ENCODE assay signal across 27 cellular contexts in the genomic region with DNA sequence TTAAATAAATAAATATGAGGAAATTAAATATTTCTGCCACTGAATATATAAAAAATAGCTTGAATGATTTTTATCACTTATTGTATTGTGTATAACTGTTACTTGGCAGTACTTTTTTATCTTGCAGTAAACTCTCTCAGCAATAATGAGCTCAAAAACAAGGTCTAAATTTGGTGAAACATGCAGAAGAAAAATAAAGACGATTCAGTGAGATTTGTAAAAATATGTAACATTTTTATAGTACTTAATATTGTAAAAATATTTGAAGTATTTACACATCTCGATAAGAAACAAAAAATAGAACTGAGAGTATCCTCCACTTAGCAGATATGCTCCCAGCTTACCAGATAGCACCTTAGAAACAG.
DNase-seq lines count a peak whose midpoint lies in the region; ATAC-seq, FAIRE-seq and TF ChIP-seq lines count a peak whose summit lies in the region.
"Had no signal": no experiment of that assay in that cellular context is flagged by ENCODE, and none has a peak within 500 bp of the region (broad histone marks: within the 10 kb centered on the region; RNA-seq: fewer than 3 reads in every experiment).

No MANE protein-coding gene starts in this region.

- no peak overlapping the region for H3K4me3 ChIP-seq in OCI-LY7 (ENCODE audit: low read depth, low read length, poor library complexity, severe bottlenecking)
- no peak overlapping the region for H3K4me3 ChIP-seq in gastrocnemius medialis
- H3K4me3 ChIP-seq in A673 (ENCODE audit: low read depth, low read length, poor library complexity, severe bottlenecking): no peak overlapping the region
- no peak overlapping the region for H3K4me3 ChIP-seq in BE2C (ENCODE audit: low read depth, low read length)
- H3K4me3 ChIP-seq: coronary artery, HAP-1, Peyer's patch, tibial artery had no signal

- intact Hi-C loops in Calu3 (cut with micrococcal nuclease; ENCODE audit: unreplicated experiment): loop anchor here (2.0 kb wide), 1 partner anchor 181 kb away; no protein-coding TSS in a partner anchor
- intact Hi-C loops in OCI-LY7 (cut with micrococcal nuclease; ENCODE audit: unreplicated experiment): loop anchor here (10.0 kb wide), 1 partner anchor 175 kb away; no protein-coding TSS in a partner anchor
- intact Hi-C loops in gastrocnemius medialis (cut with DNase I; ENCODE audit: low total_unique reads): loop anchor here (2.0 to 10.0 kb wide), 4 partner anchors 125 to 395 kb away; partner anchors contain the start of genes CDADC1, FNDC3A and PHF11
- intact Hi-C loops in A673 (cut with micrococcal nuclease; ENCODE audit: unreplicated experiment): loop anchor here (5.0 kb wide), 1 partner anchor 183 kb away; no protein-coding TSS in a partner anchor

- POLR2A ChIA-PET in OCI-LY7 (lab: Charles Lee) (interaction anchor here (0.6 to 1.5 kb wide), 6 partner anchors 10 to 729 kb away, joined by 3 to 5 read pairs (median 4); no protein-coding TSS in a partner anchor), A673 (lab: Charles Lee; ENCODE audit: low non-redundant PET) (interaction anchor here (0.6 kb wide), 1 partner anchor 408 kb away, joined by 3 read pairs; no protein-coding TSS in a partner anchor)

- H3K79me2 ChIP-seq in OCI-LY7 (ENCODE audit: insufficient read depth, low read depth, low read length): no peaks in the 10 kb centered on the region

- H3K36me3 Mint-ChIP-seq in Calu3 (ENCODE audit: insufficient read depth, unreplicated experiment): no peaks in the 10 kb centered on the region
- H3K36me3 Mint-ChIP-seq: brain had no signal

- no peak for ATAC-seq in gastrocnemius medialis
- ATAC-seq: activated CD8-positive, alpha-beta T cell treated with anti-CD3 and anti-CD28 coated beads, Interleukin-2, amount 10 ng/mL, durations not matched to agents 7 days and 5 days; activated naive CD8-positive, alpha-beta T cell treated with anti-CD3 and anti-CD28 coated beads, Interleukin-2, amount 50 U/mL, for 24 hours had no signal

- no peak overlapping the region for H3K4me2 ChIP-seq in OCI-LY7 (ENCODE audit: low read length)

- no peaks in the 10 kb centered on the region for H3K36me3 ChIP-seq in OCI-LY7 (ENCODE audit: insufficient read depth, low read length)
- H3K36me3 ChIP-seq in gastrocnemius medialis: no peaks in the 10 kb centered on the region
- H3K36me3 ChIP-seq in A673 (ENCODE audit: insufficient read depth, low read length, poor library complexity, severe bottlenecking): no peaks in the 10 kb centered on the region
- no peaks in the 10 kb centered on the region for H3K36me3 ChIP-seq in BE2C
- H3K36me3 ChIP-seq: HAP-1, Peyer's patch, tibial artery had no signal

- H3K9me3 ChIP-seq in OCI-LY7 (ENCODE audit: low read length) (no peaks in the 10 kb centered on the region), gastrocnemius medialis (no peaks in the 10 kb centered on the region), A673 (ENCODE audit: low read depth, low read length, poor library complexity, severe bottlenecking) (no peaks in the 10 kb centered on the region), BE2C (no peaks in the 10 kb centered on the region)
- H3K9me3 ChIP-seq: HAP-1, Peyer's patch, tibial artery had no signal

- H3K9me2 ChIP-seq in OCI-LY7 (ENCODE audit: insufficient read depth, low read length): no peaks in the 10 kb centered on the region; the same call in 1 of the 2 replicates

- H3K4me1 ChIP-seq in OCI-LY7 (ENCODE audit: insufficient read depth, low read length, poor library complexity, severe bottlenecking) (no peaks in the 10 kb centered on the region), gastrocnemius medialis (peaks cover 22 to 23% of the 10 kb centered on the region in 2 donors), A673 (ENCODE audit: insufficient read depth, low read length, poor library complexity, severe bottlenecking) (peaks cover 10% of the 10 kb centered on the region), BE2C (peaks cover 27% of the 10 kb centered on the region)
- H3K4me1 ChIP-seq: HAP-1 had no signal

- no peak overlapping the region for H3K4me3 Mint-ChIP-seq in Calu3 (ENCODE audit: low read depth, unreplicated experiment)
- H3K4me3 Mint-ChIP-seq: activated CD8-positive, alpha-beta T cell treated with anti-CD3 and anti-CD28 coated beads, Interleukin-2, amount 10 ng/mL, durations not matched to agents 7 days and 5 days; activated naive CD8-positive, alpha-beta T cell treated with anti-CD3 and anti-CD28 coated beads, Interleukin-2, amount 50 U/mL, for 24 hours; CD4-positive, alpha-beta memory T cell; naive B cell; stimulated activated naive CD8-positive, alpha-beta T cell treated with anti-CD3 and anti-CD28 coated beads, Interleukin-15, Interleukin-2, amounts not matched to agents 100 ng/mL and 50 ng/mL, for 24 hours had no signal

- in situ Hi-C loops in gastrocnemius medialis (cut with MboI; ENCODE audit: low sequenced_read_pairs in 4 of 4): no loop called here

- H3K9me3 Mint-ChIP-seq in Calu3 (ENCODE audit: low read depth, unreplicated experiment): no peaks in the 10 kb centered on the region
- H3K9me3 Mint-ChIP-seq: activated naive CD8-positive, alpha-beta T cell treated with anti-CD3 and anti-CD28 coated beads, Interleukin-2, amount 50 U/mL, for 24 hours; brain; CD4-positive, alpha-beta memory T cell; naive B cell; stimulated activated naive CD8-positive, alpha-beta T cell treated with anti-CD3 and anti-CD28 coated beads, Interleukin-15, Interleukin-2, amounts not matched to agents 100 ng/mL and 50 ng/mL, for 24 hours had no signal

- CTCF ChIA-PET in Calu3 (lab: Charles Lee): interaction anchor here (0.6 to 1.1 kb wide), 2 partner anchors 148 to 182 kb away, joined by 3 to 9 read pairs; partner anchors contain the start of gene CDADC1
- CTCF ChIA-PET in OCI-LY7 (lab: Charles Lee; ENCODE audit: unreplicated experiment): no interaction called here
- CTCF ChIA-PET in A673 (lab: Charles Lee): no interaction called here

- H2AFZ ChIP-seq in OCI-LY7 (ENCODE audit: low read length): no peak overlapping the region

- BruUV-seq in Calu3 (replicated peaks; lab: Mats Ljungman, UMichigan) (no TSS peak), OCI-LY7 (replicated peaks; lab: Mats Ljungman, UMichigan) (no TSS peak), A673 (replicated peaks; lab: Mats Ljungman, UMichigan) (no TSS peak)

- FAIRE-seq in colon (lab: Jason Lieb, UNC): peak; percentile 45

- H3K27ac Mint-ChIP-seq in Calu3 (ENCODE audit: unreplicated experiment): peak overlapping the region; percentile 58
- H3K27ac Mint-ChIP-seq: activated CD8-positive, alpha-beta T cell treated with anti-CD3 and anti-CD28 coated beads, Interleukin-2, amount 10 ng/mL, durations not matched to agents 7 days and 5 days; activated naive CD8-positive, alpha-beta T cell treated with anti-CD3 and anti-CD28 coated beads, Interleukin-2, amount 50 U/mL, for 24 hours; naive B cell had no signal

- H3K27me3 ChIP-seq in gastrocnemius medialis (no peaks in the 10 kb centered on the region), A673 (replicated peaks; ENCODE audit: insufficient read depth, low read depth, low read length, poor library complexity) (no peaks in the 10 kb centered on the region), BE2C (no peaks in the 10 kb centered on the region)
- H3K27me3 ChIP-seq: Peyer's patch, tibial artery had no signal

- H4K20me1 ChIP-seq in OCI-LY7 (ENCODE audit: insufficient read depth, low read length): no peaks in the 10 kb centered on the region

- no peak for TF ChIP-seq POLR2A in gastrocnemius medialis (IDR thresholded peaks at IDR 0.05)

- H3K27me3 Mint-ChIP-seq in Calu3 (ENCODE audit: unreplicated experiment): no peaks in the 10 kb centered on the region
- H3K27me3 Mint-ChIP-seq: activated naive CD8-positive, alpha-beta T cell treated with anti-CD3 and anti-CD28 coated beads, Interleukin-2, amount 50 U/mL, for 24 hours; brain; CD4-positive, alpha-beta memory T cell; naive B cell; stimulated activated naive CD8-positive, alpha-beta T cell treated with anti-CD3 and anti-CD28 coated beads, Interleukin-15, Interleukin-2, amounts not matched to agents 100 ng/mL and 50 ng/mL, for 24 hours had no signal

- DNase-seq in Calu3 (no peak), OCI-LY7 (ENCODE audit: low spot score) (no peak), gastrocnemius medialis (no peak), A673 (ENCODE audit: low spot score) (no peak), NOMO-1 treated with dmso at 0.1 percent for 144 hours (lab: John Stamatoyannopoulos, UW; ENCODE audit: unreplicated experiment) (no peak), BE2C (no peak), HuH-7 (ENCODE audit: low spot score) (no peak)
- DNase-seq: activated CD4-positive, CD25-positive, alpha-beta regulatory T cell treated with anti-CD3 and anti-CD28 coated beads, Interleukin-2, amount 50 U/mL, for 72 hours; activated CD8-positive, alpha-beta T cell treated with anti-CD3 and anti-CD28 coated beads, Interleukin-2, amount 10 ng/mL, durations not matched to agents 7 days and 5 days; activated gamma-delta T cell treated with Interleukin-2 at 50 U/mL for 16 hours; activated naive CD8-positive, alpha-beta T cell treated with anti-CD3 and anti-CD28 coated beads, Interleukin-2, amount 50 U/mL, for 24 hours; activated T-cell treated with anti-CD3 and anti-CD28 coated beads for 4 hours; KG1; kidney; naive B cell; NCI-H1436; NCI-H2107; NCI-H446 treated with DMSO at 0.1 percent for 48 hours; Peyer's patch; retina; tibial artery had no signal

- TF ChIP-seq CTCF in Calu3 (IDR thresholded peaks at IDR 0.05; ENCODE audit: unreplicated experiment) (no peak), OCI-LY7 (conservative IDR thresholded peaks at IDR 0.05; ENCODE audit: low read length) (0 out of 2 replicates have a peak, but pooled peaks have one; percentile 7), gastrocnemius medialis (IDR thresholded peaks at IDR 0.05 in 4 of 5, conservative IDR thresholded peaks at IDR 0.05 in 1 of 5) (peak in 1 of 5 experiments; percentile 1), A673 (conservative IDR thresholded peaks at IDR 0.05; ENCODE audit: low read depth, low read length) (no peak), BE2C (IDR thresholded peaks at IDR 0.05; ENCODE audit: low read depth, low read length) (no peak)

- peaks cover 33% of the 10 kb centered on the region for H3K4me1 Mint-ChIP-seq in Calu3 (ENCODE audit: low read depth, unreplicated experiment)

- H3K27ac ChIP-seq in OCI-LY7 (ENCODE audit: low read depth, low read length, poor library complexity, severe bottlenecking): no peak overlapping the region
- peak overlapping the region in 3 of 4 donors; percentile 76 to 85 (median 77) for H3K27ac ChIP-seq in gastrocnemius medialis
- H3K27ac ChIP-seq in A673 (ENCODE audit: low read depth, low read length, poor library complexity, severe bottlenecking): no peak overlapping the region
- H3K27ac ChIP-seq: coronary artery had no signal

Comparison
In these comparisons a context has a peak if more than half of its experiments do, and no peak if none do; other contexts are left out.
1. H3K27ac ChIP-seq: peak in gastrocnemius medialis (3 of 4); none in OCI-LY7 (single experiment) and A673 (single experiment).